ENCODE assay signal across 34 cellular contexts in the genomic region with DNA sequence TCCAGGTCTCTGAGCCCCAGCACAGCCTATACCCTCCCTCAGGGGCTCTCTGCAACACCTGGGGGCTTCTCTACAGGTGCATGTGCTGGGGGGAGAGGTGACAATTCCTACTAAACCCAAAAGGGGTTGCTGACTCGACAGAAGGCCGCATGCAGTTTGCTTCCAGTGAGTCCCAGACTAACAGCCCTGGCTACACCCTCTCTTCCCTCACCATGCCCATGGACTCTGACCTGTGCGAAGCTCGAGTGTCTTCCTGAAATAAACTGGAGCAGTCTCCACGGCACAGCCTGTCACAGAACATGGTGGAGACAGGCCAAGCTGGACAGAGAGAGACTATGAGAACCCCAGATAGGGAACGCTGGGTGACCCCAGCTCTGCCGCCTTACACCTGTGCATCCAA. TPM values are rescaled to one million over a fixed set of nuclear protein-coding genes. Genes with fewer than 3 reads are reported as not detected.
DNase-seq lines count a peak whose midpoint lies in the region; ATAC-seq, FAIRE-seq and TF ChIP-seq lines count a peak whose summit lies in the region.
"Had no signal": no experiment of that assay in that cellular context is flagged by ENCODE, and none has a peak within 500 bp of the region (broad histone marks: within the 10 kb centered on the region; RNA-seq: fewer than 3 reads in every experiment).

No MANE protein-coding gene starts in this region.

- no peak overlapping the region for H3K27ac Mint-ChIP-seq in T-cell
- H3K27ac Mint-ChIP-seq: activated T-cell treated with anti-CD3 and anti-CD28 coated beads, Interleukin-2, amount 50 U/mL, for 24 hours; CD8-positive, alpha-beta T cell; dendritic cell treated with granulocyte-macrophage colony-stimulating factor and Interleukin-4, amounts not matched to agents 40 ng/mL and 50 ng/mL, for 4 days; naive thymus-derived CD4-positive, alpha-beta T cell; T-helper 17 cell had no signal

- no peak overlapping the region for H3K4me3 Mint-ChIP-seq in T-cell
- H3K4me3 Mint-ChIP-seq: activated T-cell treated with anti-CD3 and anti-CD28 coated beads, Interleukin-2, amount 50 U/mL, for 24 hours; CD8-positive, alpha-beta T cell; dendritic cell treated with granulocyte-macrophage colony-stimulating factor and Interleukin-4, amounts not matched to agents 40 ng/mL and 50 ng/mL, for 4 days; naive thymus-derived CD4-positive, alpha-beta T cell; T-helper 17 cell had no signal

- FAIRE-seq in small intestine (lab: Jason Lieb, UNC), result no peak
- FAIRE-seq: GM12878, TTC549 had no signal

- CTCF ChIA-PET in T-cell (lab: Charles Lee), result no interaction called here

- H3K4me3 ChIP-seq in body of pancreas (no peak overlapping the region), mucosa of descending colon (no peak overlapping the region), small intestine (ENCODE audit: low read depth in 1 of 2, low read length in 2 of 2) (no peak overlapping the region)
- H3K4me3 ChIP-seq: ascending aorta, esophagus muscularis mucosa, GM12878, skin epidermis, thoracic aorta had no signal

- no peaks in the 10 kb centered on the region for H3K9me3 ChIP-seq in body of pancreas
- H3K9me3 ChIP-seq in mucosa of descending colon, result no peaks in the 10 kb centered on the region
- no peaks in the 10 kb centered on the region for H3K9me3 ChIP-seq in small intestine (ENCODE audit: control insufficient read depth, low read depth)
- H3K9me3 ChIP-seq: ascending aorta, BE2C, esophagus muscularis mucosa, thoracic aorta had no signal

- TF ChIP-seq CTCF in body of pancreas (IDR thresholded peaks at IDR 0.05) (no peak), mucosa of descending colon (IDR thresholded peaks at IDR 0.05) (no peak)

- H3K27me3 Mint-ChIP-seq in T-cell, result no peaks in the 10 kb centered on the region
- H3K27me3 Mint-ChIP-seq: activated T-cell treated with anti-CD3 and anti-CD28 coated beads, Interleukin-2, amount 50 U/mL, for 24 hours; T-helper 17 cell had no signal

- WGBS in body of pancreas, 2 donors, result 36 to 79% methylated on average over 2 to 7 of the region's 7 CpGs
- 22 to 72% (median 41%) methylated on average over 7 of the region's 7 CpGs for WGBS in small intestine, 3 donors

- H3K27me3 ChIP-seq in body of pancreas (no peaks in the 10 kb centered on the region), small intestine (ENCODE audit: control insufficient read depth in 2 of 2, insufficient read depth in 2 of 2, low read length in 2 of 2) (no peaks in the 10 kb centered on the region)
- H3K27me3 ChIP-seq: ascending aorta, BE2C, esophagus muscularis mucosa had no signal

- POLR2A ChIA-PET in T-cell (lab: Charles Lee), result no interaction called here

- DNase-seq in body of pancreas (peak in 2 of 4 donors; percentile 30 to 41), left ventricle myocardium superior (peak; percentile 40), mucosa of descending colon (peak; percentile 70 to 84 (median 76)), small intestine (peak; percentile 97), T-cell (no peak), HPDE6-E6E7 (ENCODE audit: extremely low spot score) (no peak), NCI-H1436 treated with DMSO at 0.1 percent for 48 hours (lab: John Stamatoyannopoulos, UW) (no peak)
- no peak for DNase-seq in effector CD4-positive, alpha-beta T cell
- DNase-seq: ACHN; activated CD4-positive, CD25-positive, alpha-beta regulatory T cell; activated T-cell treated with anti-CD3 and anti-CD28 coated beads, Interleukin-2, amount 50 U/mL, for 24 hours; BE2C; caudate nucleus; CD8-positive, alpha-beta T cell; foreskin fibroblast; head of caudate nucleus; IMR-90; mesendoderm; naive thymus-derived CD4-positive, alpha-beta T cell; NCI-H1417 treated with DMSO at 0.1 percent for 48 hours; NCI-H2081; NCI-H226; NCI-H526 treated with DMSO at 0.1 percent for 48 hours; PC-3; stimulated activated naive CD8-positive, alpha-beta T cell treated with anti-CD3 and anti-CD28 coated beads, Interleukin-15, Interleukin-2, amounts not matched to agents 100 U/mL and 50 U/mL, for 24 hours; T-helper 17 cell had no signal

- H3K4me1 ChIP-seq in body of pancreas (peaks cover 62% of the 10 kb centered on the region), mucosa of descending colon (ENCODE audit: low read depth) (peaks cover 37% of the 10 kb centered on the region), small intestine (ENCODE audit: control insufficient read depth in 2 of 2, insufficient read depth in 1 of 2, low read depth in 1 of 2, low read length in 1 of 2) (peaks cover 6 to 24% of the 10 kb centered on the region in 2 donors)
- H3K4me1 ChIP-seq: ascending aorta, BE2C had no signal

- ATAC-seq in body of pancreas (no peak), left ventricle myocardium superior (peak; percentile 87), mucosa of descending colon (peak; percentile 90), T-cell (replicated peaks in 1 of 4) (no peak)
- ATAC-seq: CD8-positive, alpha-beta T cell; GM12878; naive thymus-derived CD4-positive, alpha-beta T cell; PC-3; SK-N-SH treated with all-trans-retinoic acid at 6 μM for 48 hours; stimulated activated naive CD8-positive, alpha-beta T cell treated with anti-CD3 and anti-CD28 coated beads, Interleukin-15, Interleukin-2, amounts not matched to agents 100 U/mL and 50 U/mL, for 24 hours; T-helper 17 cell had no signal

- H3K27ac ChIP-seq in body of pancreas (peak overlapping the region; percentile 10 to 76 (median 70)), small intestine (ENCODE audit: low read depth in 1 of 2, low read length in 1 of 2) (peak overlapping the region; percentile 74 to 90)
- H3K27ac ChIP-seq: thoracic aorta had no signal

- intact Hi-C loops in body of pancreas (cut with DNase I) (no loop called here), left ventricle myocardium superior (cut with micrococcal nuclease) (no loop called here), mucosa of descending colon (cut with DNase I, micrococcal nuclease) (no loop called here)

- no peaks in the 10 kb centered on the region for H3K4me1 Mint-ChIP-seq in T-cell

- no peaks in the 10 kb centered on the region for H3K36me3 Mint-ChIP-seq in T-cell
- H3K36me3 Mint-ChIP-seq: CD8-positive, alpha-beta T cell; naive thymus-derived CD4-positive, alpha-beta T cell had no signal

- TF ChIP-seq POLR2A in body of pancreas (IDR thresholded peaks at IDR 0.05), result no peak

- no peaks in the 10 kb centered on the region for H3K36me3 ChIP-seq in body of pancreas (replicated peaks in 1 of 2; ENCODE audit: insufficient read depth in 1 of 2, low read depth in 2 of 2)
- no peaks in the 10 kb centered on the region for H3K36me3 ChIP-seq in mucosa of descending colon (ENCODE audit: low read depth)
- H3K36me3 ChIP-seq in small intestine (ENCODE audit: control insufficient read depth in 2 of 2, insufficient read depth in 2 of 2, low read length in 2 of 2), result peaks cover 0 to 3% of the 10 kb centered on the region in 2 donors
- H3K36me3 ChIP-seq: ascending aorta, BE2C, esophagus muscularis mucosa, thoracic aorta had no signal

- no peaks in the 10 kb centered on the region for H3K9me3 Mint-ChIP-seq in T-cell
- H3K9me3 Mint-ChIP-seq: activated T-cell treated with anti-CD3 and anti-CD28 coated beads, Interleukin-2, amount 50 U/mL, for 24 hours; CD8-positive, alpha-beta T cell; dendritic cell treated with granulocyte-macrophage colony-stimulating factor and Interleukin-4, amounts not matched to agents 40 ng/mL and 50 ng/mL, for 4 days; naive thymus-derived CD4-positive, alpha-beta T cell had no signal

RNA-seq across cellular contexts. Expression of gene PLEKHA7, which starts 16.6 kb away (rescaled TPM):
- 10 to 100 TPM; 30.4 to 34.6 TPM for total RNA-seq in body of pancreas
- total RNA-seq in left ventricle myocardium superior, result 19.2 TPM
- 100 to 1,000 TPM in 1 of 3 donors, 10 to 100 TPM in 2; 67.0 to 120 (median 99.6) TPM for total RNA-seq in mucosa of descending colon
- polyA plus RNA-seq in small intestine, result 10 to 100 TPM; 28.1 to 69.3 (median 52.1) TPM
- 1 to 10 TPM; 4.8 to 8.8 (median 5.8) TPM for total RNA-seq in T-cell
- total RNA-seq: IMR-90 had no signal

Comparison
In these comparisons a context has a peak if more than half of its experiments do, and no peak if none do; other contexts are left out.
1. ATAC-seq: peak in left ventricle myocardium superior (single experiment) and mucosa of descending colon (single experiment); none in body of pancreas (single experiment) and T-cell (0 of 4).
2. DNase-seq: peak in left ventricle myocardium superior (single experiment), mucosa of descending colon (3 of 3) and small intestine (single experiment); none in effector CD4-positive, alpha-beta T cell (single experiment), T-cell (0 of 34), HPDE6-E6E7 (single experiment) and NCI-H1436 treated with DMSO at 0.1 percent for 48 hours (single experiment).